12 cellular contexts compared by ENCODE assay signal in the genomic region with DNA sequence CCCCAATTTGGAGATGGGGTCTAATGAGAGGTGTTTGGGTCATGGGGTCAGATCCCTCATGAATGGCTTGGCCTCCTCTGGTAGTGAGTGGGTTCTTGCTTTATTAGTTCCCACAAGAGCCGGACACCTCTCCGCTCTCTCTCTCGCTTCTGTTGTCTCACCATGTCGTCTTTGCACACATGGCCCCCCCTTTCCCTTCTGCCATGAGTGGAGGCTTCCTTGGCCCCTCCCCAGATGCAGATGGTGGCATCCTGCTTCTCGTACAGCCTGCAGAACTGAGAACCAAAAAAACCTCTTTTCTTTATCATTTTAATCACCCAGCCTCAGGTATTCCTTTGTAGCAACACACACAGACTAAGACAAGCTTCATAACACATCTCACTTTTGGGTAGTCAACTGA.
"Had no signal": no experiment of that assay in that cellular context is flagged by ENCODE, and none has a peak within 500 bp of the region (broad histone marks: within the 10 kb centered on the region; RNA-seq: fewer than 3 reads in every experiment).

No MANE protein-coding gene starts in this region.

- H3K27ac ChIP-seq: dorsolateral prefrontal cortex, psoas muscle, tibial artery, WERI-Rb-1 had no signal

- H3K36me3 ChIP-seq: right lobe of liver, tibial artery, WERI-Rb-1 had no signal

- DNase-seq: activated CD4-positive, alpha-beta T cell treated with anti-CD3 and anti-CD28 coated beads for 4 hours; activated CD8-positive, alpha-beta memory T cell treated with anti-CD3 and anti-CD28 coated beads, Interleukin-2, amount 50 U/mL, for 4 hours; activated CD8-positive, alpha-beta T cell treated with anti-CD3 and anti-CD28 coated beads for 36 hours; activated T-cell treated with anti-CD3 and anti-CD28 coated beads, Interleukin-2, amount 50 U/mL, for 72 hours; dorsolateral prefrontal cortex; head of caudate nucleus; natural killer cell; psoas muscle; right lobe of liver; tibial artery; WERI-Rb-1 had no signal

- H3K4me3 ChIP-seq: dorsolateral prefrontal cortex, psoas muscle, right lobe of liver, tibial artery had no signal

- H3K4me1 ChIP-seq: tibial artery had no signal

- H3K9me3 ChIP-seq: psoas muscle, right lobe of liver, tibial artery had no signal

- H3K27me3 ChIP-seq: dorsolateral prefrontal cortex, right lobe of liver, tibial artery had no signal

- ATAC-seq: activated CD8-positive, alpha-beta T cell treated with anti-CD3 and anti-CD28 coated beads for 36 hours; activated T-cell treated with anti-CD3 and anti-CD28 coated beads, Interleukin-2, amount 50 U/mL, for 72 hours; natural killer cell; right lobe of liver; stimulated activated effector memory CD8-positive, alpha-beta T cell treated with anti-CD3 and anti-CD28 coated beads, Interleukin-12 subunit alpha, Interleukin-12 subunit beta, amount 100 ng/mL, for 72 hours had no signal
